In the genomic region with DNA sequence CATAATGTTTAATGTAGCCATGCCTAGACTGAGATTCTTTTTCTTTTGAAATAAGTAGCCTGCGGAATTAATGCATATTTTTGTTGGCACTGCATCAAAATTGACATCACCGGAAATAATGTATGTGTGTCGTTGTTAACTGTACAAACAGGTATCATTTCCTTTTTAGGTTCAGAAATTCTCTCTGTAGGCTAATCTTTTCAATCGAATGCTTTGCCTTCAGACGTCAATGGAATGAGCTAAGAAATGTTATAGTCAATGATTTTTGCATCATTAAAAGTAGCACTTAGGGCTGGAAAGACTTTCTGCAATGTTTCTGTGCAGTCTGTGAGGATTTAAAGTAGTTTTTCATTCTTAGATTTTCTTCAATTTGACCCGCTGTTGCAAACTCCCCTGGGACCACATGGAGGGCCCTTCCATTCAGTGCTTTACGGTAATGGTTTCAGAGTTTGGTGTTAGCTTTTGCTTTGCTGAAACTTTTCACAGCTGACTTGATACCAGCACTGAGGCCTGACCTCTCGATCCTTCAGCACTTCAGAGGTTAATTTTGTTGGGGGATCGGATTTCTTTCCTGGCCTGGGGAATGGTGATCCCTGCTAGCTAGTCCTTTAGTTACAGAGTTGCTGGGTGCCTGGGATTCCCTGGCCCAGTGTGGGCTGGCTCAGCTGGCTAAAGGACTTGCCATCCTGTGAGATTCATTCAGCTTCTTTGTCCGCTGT, we compare ENCODE assay signal across 1 cellular context.
TF ChIP-seq lines count a peak whose summit lies in the region.

No MANE protein-coding gene starts in this region.

TF ChIP-seq in HepG2, 621 proteins besides CTCF, POLR2A, EP300 and RAD21 (continued from another document and continues in another):
- TF ChIP-seq GLI4 (CRISPR knock-in tag; IDR thresholded peaks at IDR 0.05; ENCODE audit: borderline replicate concordance) (no peak), ZEB1 (IDR thresholded peaks at IDR 0.05; ENCODE audit: insufficient replicate concordance, low read depth) (no peak), ZBTB20 (CRISPR knock-in tag; IDR thresholded peaks at IDR 0.05; ENCODE audit: borderline replicate concordance, low read depth) (no peak), HOXD1 (CRISPR knock-in tag; IDR thresholded peaks at IDR 0.05) (no peak), ZNF558 (CRISPR knock-in tag; IDR thresholded peaks at IDR 0.05; ENCODE audit: borderline replicate concordance) (no peak), ZNF547 (CRISPR knock-in tag; IDR thresholded peaks at IDR 0.05) (0 out of 2 replicates have a peak, but pooled peaks have one; percentile 13), HMG20A (CRISPR knock-in tag; IDR thresholded peaks at IDR 0.05; ENCODE audit: borderline replicate concordance) (no peak), ZNF713 (CRISPR knock-in tag; IDR thresholded peaks at IDR 0.05) (no peak), TSC22D2 (CRISPR knock-in tag; IDR thresholded peaks at IDR 0.05; ENCODE audit: borderline replicate concordance) (no peak), SMAD3 (CRISPR knock-in tag; IDR thresholded peaks at IDR 0.05) (no peak), ZZZ3 (CRISPR knock-in tag; IDR thresholded peaks at IDR 0.05; ENCODE audit: borderline replicate concordance) (no peak), CENPX (CRISPR knock-in tag; IDR thresholded peaks at IDR 0.05) (no peak), HMG20B (CRISPR knock-in tag; conservative IDR thresholded peaks at IDR 0.05) (0 out of 2 replicates have a peak, but pooled peaks have one; percentile 13), ZSCAN9 (CRISPR knock-in tag; IDR thresholded peaks at IDR 0.05; ENCODE audit: borderline replicate concordance) (0 out of 2 replicates have a peak, but pooled peaks have one; percentile 28), BHLHE40 (IDR thresholded peaks at IDR 0.05; ENCODE audit: low read length) (no peak), FOXC1 (CRISPR knock-in tag; IDR thresholded peaks at IDR 0.05; ENCODE audit: borderline replicate concordance) (no peak), FOXK2 (IDR thresholded peaks at IDR 0.05) (no peak), ZNF724P (CRISPR knock-in tag; IDR thresholded peaks at IDR 0.05; ENCODE audit: borderline replicate concordance) (no peak), PRPF4 (IDR thresholded peaks at IDR 0.05; ENCODE audit: low read depth, low read length, poor library complexity, severe bottlenecking) (no peak), ZNF326 (CRISPR knock-in tag; IDR thresholded peaks at IDR 0.05; ENCODE audit: borderline replicate concordance) (no peak), PAWR (CRISPR knock-in tag; IDR thresholded peaks at IDR 0.05; ENCODE audit: borderline replicate concordance) (no peak), YEATS4 (CRISPR knock-in tag; IDR thresholded peaks at IDR 0.05; ENCODE audit: borderline replicate concordance) (no peak; the same call in 1 of the 2 replicates), ZNF33B (CRISPR knock-in tag; IDR thresholded peaks at IDR 0.05) (no peak), SP4 (CRISPR knock-in tag; IDR thresholded peaks at IDR 0.05) (no peak), SUZ12 (IDR thresholded peaks at IDR 0.05; ENCODE audit: low read depth, low read length) (no peak), ZSCAN31 (CRISPR knock-in tag; IDR thresholded peaks at IDR 0.05; ENCODE audit: low read depth) (no peak), MBNL3 (CRISPR knock-in tag; conservative IDR thresholded peaks at IDR 0.05) (no peak), SOX13 (IDR thresholded peaks at IDR 0.05) (no peak), SOX13 (CRISPR knock-in tag; conservative IDR thresholded peaks at IDR 0.05 in 1 of 2, IDR thresholded peaks at IDR 0.05 in 1 of 2) (no peak), CBX5 (CRISPR knock-in tag; IDR thresholded peaks at IDR 0.05; ENCODE audit: borderline replicate concordance) (no peak), ZFP82 (CRISPR knock-in tag; IDR thresholded peaks at IDR 0.05; ENCODE audit: borderline replicate concordance) (0 out of 2 replicates have a peak, but pooled peaks have one; percentile 32), ATF7 (IDR thresholded peaks at IDR 0.05) (no peak), ATF7 (CRISPR knock-in tag; IDR thresholded peaks at IDR 0.05) (no peak; the same call in 1 of the 2 replicates)
- TF ChIP-seq, protein P1, sequence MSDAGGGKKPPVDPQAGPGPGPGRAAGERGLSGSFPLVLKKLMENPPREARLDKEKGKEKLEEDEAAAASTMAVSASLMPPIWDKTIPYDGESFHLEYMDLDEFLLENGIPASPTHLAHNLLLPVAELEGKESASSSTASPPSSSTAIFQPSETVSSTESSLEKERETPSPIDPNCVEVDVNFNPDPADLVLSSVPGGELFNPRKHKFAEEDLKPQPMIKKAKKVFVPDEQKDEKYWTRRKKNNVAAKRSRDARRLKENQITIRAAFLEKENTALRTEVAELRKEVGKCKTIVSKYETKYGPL (CRISPR knock-in tag; IDR thresholded peaks at IDR 0.05): no peak
- TF ChIP-seq, protein P2, sequence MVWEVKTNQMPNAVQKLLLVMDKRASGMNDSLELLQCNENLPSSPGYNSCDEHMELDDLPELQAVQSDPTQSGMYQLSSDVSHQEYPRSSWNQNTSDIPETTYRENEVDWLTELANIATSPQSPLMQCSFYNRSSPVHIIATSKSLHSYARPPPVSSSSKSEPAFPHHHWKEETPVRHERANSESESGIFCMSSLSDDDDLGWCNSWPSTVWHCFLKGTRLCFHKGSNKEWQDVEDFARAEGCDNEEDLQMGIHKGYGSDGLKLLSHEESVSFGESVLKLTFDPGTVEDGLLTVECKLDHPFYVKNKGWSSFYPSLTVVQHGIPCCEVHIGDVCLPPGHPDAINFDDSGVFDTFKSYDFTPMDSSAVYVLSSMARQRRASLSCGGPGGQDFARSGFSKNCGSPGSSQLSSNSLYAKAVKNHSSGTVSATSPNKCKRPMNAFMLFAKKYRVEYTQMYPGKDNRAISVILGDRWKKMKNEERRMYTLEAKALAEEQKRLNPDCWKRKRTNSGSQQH (CRISPR knock-in tag; IDR thresholded peaks at IDR 0.05; ENCODE audit: low read depth): no peak
- TF ChIP-seq, protein P3, sequence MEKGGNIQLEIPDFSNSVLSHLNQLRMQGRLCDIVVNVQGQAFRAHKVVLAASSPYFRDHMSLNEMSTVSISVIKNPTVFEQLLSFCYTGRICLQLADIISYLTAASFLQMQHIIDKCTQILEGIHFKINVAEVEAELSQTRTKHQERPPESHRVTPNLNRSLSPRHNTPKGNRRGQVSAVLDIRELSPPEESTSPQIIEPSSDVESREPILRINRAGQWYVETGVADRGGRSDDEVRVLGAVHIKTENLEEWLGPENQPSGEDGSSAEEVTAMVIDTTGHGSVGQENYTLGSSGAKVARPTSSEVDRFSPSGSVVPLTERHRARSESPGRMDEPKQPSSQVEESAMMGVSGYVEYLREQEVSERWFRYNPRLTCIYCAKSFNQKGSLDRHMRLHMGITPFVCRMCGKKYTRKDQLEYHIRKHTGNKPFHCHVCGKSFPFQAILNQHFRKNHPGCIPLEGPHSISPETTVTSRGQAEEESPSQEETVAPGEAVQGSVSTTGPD (CRISPR knock-in tag; IDR thresholded peaks at IDR 0.05): no peak
- TF ChIP-seq, protein P4, sequence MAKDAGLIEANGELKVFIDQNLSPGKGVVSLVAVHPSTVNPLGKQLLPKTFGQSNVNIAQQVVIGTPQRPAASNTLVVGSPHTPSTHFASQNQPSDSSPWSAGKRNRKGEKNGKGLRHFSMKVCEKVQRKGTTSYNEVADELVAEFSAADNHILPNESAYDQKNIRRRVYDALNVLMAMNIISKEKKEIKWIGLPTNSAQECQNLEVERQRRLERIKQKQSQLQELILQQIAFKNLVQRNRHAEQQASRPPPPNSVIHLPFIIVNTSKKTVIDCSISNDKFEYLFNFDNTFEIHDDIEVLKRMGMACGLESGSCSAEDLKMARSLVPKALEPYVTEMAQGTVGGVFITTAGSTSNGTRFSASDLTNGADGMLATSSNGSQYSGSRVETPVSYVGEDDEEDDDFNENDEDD (CRISPR knock-in tag; IDR thresholded peaks at IDR 0.05; ENCODE audit: borderline replicate concordance): no peak
- TF ChIP-seq, protein P5, sequence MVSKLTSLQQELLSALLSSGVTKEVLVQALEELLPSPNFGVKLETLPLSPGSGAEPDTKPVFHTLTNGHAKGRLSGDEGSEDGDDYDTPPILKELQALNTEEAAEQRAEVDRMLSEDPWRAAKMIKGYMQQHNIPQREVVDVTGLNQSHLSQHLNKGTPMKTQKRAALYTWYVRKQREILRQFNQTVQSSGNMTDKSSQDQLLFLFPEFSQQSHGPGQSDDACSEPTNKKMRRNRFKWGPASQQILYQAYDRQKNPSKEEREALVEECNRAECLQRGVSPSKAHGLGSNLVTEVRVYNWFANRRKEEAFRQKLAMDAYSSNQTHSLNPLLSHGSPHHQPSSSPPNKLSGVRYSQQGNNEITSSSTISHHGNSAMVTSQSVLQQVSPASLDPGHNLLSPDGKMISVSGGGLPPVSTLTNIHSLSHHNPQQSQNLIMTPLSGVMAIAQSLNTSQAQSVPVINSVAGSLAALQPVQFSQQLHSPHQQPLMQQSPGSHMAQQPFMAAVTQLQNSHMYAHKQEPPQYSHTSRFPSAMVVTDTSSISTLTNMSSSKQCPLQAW (CRISPR knock-in tag; IDR thresholded peaks at IDR 0.05): no peak
- TF ChIP-seq, protein P6, sequence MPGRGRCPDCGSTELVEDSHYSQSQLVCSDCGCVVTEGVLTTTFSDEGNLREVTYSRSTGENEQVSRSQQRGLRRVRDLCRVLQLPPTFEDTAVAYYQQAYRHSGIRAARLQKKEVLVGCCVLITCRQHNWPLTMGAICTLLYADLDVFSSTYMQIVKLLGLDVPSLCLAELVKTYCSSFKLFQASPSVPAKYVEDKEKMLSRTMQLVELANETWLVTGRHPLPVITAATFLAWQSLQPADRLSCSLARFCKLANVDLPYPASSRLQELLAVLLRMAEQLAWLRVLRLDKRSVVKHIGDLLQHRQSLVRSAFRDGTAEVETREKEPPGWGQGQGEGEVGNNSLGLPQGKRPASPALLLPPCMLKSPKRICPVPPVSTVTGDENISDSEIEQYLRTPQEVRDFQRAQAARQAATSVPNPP (CRISPR knock-in tag; IDR thresholded peaks at IDR 0.05): no peak
- TF ChIP-seq, protein P7, sequence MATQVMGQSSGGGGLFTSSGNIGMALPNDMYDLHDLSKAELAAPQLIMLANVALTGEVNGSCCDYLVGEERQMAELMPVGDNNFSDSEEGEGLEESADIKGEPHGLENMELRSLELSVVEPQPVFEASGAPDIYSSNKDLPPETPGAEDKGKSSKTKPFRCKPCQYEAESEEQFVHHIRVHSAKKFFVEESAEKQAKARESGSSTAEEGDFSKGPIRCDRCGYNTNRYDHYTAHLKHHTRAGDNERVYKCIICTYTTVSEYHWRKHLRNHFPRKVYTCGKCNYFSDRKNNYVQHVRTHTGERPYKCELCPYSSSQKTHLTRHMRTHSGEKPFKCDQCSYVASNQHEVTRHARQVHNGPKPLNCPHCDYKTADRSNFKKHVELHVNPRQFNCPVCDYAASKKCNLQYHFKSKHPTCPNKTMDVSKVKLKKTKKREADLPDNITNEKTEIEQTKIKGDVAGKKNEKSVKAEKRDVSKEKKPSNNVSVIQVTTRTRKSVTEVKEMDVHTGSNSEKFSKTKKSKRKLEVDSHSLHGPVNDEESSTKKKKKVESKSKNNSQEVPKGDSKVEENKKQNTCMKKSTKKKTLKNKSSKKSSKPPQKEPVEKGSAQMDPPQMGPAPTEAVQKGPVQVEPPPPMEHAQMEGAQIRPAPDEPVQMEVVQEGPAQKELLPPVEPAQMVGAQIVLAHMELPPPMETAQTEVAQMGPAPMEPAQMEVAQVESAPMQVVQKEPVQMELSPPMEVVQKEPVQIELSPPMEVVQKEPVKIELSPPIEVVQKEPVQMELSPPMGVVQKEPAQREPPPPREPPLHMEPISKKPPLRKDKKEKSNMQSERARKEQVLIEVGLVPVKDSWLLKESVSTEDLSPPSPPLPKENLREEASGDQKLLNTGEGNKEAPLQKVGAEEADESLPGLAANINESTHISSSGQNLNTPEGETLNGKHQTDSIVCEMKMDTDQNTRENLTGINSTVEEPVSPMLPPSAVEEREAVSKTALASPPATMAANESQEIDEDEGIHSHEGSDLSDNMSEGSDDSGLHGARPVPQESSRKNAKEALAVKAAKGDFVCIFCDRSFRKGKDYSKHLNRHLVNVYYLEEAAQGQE (IDR thresholded peaks at IDR 0.05; ENCODE audit: borderline replicate concordance in 1 of 2, low read depth in 1 of 2, low read length in 2 of 2): no peak; a peak in 1 of 4 replicates
- TF ChIP-seq, protein P8, sequence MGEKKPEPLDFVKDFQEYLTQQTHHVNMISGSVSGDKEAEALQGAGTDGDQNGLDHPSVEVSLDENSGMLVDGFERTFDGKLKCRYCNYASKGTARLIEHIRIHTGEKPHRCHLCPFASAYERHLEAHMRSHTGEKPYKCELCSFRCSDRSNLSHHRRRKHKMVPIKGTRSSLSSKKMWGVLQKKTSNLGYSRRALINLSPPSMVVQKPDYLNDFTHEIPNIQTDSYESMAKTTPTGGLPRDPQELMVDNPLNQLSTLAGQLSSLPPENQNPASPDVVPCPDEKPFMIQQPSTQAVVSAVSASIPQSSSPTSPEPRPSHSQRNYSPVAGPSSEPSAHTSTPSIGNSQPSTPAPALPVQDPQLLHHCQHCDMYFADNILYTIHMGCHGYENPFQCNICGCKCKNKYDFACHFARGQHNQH (CRISPR knock-in tag; IDR thresholded peaks at IDR 0.05): no peak
